In the genomic region with DNA sequence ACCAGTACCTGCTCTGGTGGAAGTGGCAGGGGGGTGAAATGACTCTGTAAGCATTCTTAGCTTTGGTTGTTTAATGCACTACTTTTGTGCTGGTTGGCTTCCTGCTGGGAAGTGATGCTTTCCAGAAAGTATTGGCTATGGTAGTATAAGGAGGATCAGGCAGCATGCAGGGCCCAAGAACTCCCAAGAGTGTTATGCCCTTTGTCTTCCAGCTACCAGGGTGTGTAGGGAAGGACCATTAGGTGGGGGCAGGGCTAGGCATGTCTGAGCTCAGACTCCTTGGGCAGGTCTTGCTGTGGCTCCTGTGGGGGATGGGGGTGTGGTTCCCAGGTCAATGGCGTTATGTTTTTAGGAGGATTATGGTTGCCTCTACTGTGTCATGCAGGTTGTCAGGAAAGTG, we compare ENCODE assay signal across 3 cellular contexts.
TF ChIP-seq lines count a peak whose summit lies in the region.

No MANE protein-coding gene starts in this region.

TF ChIP-seq in GM23338, 12 proteins besides CTCF, POLR2A, EP300 and RAD21:
- TF ChIP-seq ZNF114 (CRISPR knock-in tag; IDR thresholded peaks at IDR 0.05): no peak
- TF ChIP-seq ZNF331 (CRISPR knock-in tag; IDR thresholded peaks at IDR 0.05; ENCODE audit: low read depth): no peak

TF ChIP-seq in WTC11, 78 proteins besides CTCF, POLR2A, EP300 and RAD21:
- TF ChIP-seq, protein P1, sequence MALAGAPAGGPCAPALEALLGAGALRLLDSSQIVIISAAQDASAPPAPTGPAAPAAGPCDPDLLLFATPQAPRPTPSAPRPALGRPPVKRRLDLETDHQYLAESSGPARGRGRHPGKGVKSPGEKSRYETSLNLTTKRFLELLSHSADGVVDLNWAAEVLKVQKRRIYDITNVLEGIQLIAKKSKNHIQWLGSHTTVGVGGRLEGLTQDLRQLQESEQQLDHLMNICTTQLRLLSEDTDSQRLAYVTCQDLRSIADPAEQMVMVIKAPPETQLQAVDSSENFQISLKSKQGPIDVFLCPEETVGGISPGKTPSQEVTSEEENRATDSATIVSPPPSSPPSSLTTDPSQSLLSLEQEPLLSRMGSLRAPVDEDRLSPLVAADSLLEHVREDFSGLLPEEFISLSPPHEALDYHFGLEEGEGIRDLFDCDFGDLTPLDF (CRISPR knock-in tag; IDR thresholded peaks at IDR 0.05): no peak
- 0 out of 2 replicates have a peak, but pooled peaks have one; percentile 2 for TF ChIP-seq ZNF423 (CRISPR knock-in tag; IDR thresholded peaks at IDR 0.05)
TF ChIP-seq in WTC11: peak in this region for 1.

TF ChIP-seq in H1, 55 proteins besides CTCF, POLR2A, EP300 and RAD21:
- TF ChIP-seq RFX5 (IDR thresholded peaks at IDR 0.05; ENCODE audit: borderline replicate concordance, low read depth, low read length) (no peak), HDAC6 (IDR thresholded peaks at IDR 0.05; ENCODE audit: low read depth, low read length) (no peak), NANOG (IDR thresholded peaks at IDR 0.05; ENCODE audit: insufficient read depth, low read depth, low read length, poor library complexity, severe bottlenecking) (no peak), GTF2F1 (IDR thresholded peaks at IDR 0.05; ENCODE audit: borderline replicate concordance, low read depth, low read length) (no peak), HDAC2 (IDR thresholded peaks at IDR 0.05; ENCODE audit: borderline replicate concordance in 1 of 2, low read depth in 2 of 2, low read length in 2 of 2) (no peak), CTBP2 (IDR thresholded peaks at IDR 0.05; ENCODE audit: borderline replicate concordance, insufficient read depth, insufficient read length, low read length) (no peak), JUND (IDR thresholded peaks at IDR 0.05; ENCODE audit: low read length) (no peak)
